22 cellular contexts compared by ENCODE assay signal in genomic region chrX:7351946-7352345, GRCh38.
DNase-seq lines count a peak whose midpoint lies in the region; ATAC-seq, FAIRE-seq and TF ChIP-seq lines count a peak whose summit lies in the region.
"Had no signal": no experiment of that assay in that cellular context is flagged by ENCODE, and none has a peak within 500 bp of the region (broad histone marks: within the 10 kb centered on the region; RNA-seq: fewer than 3 reads in every experiment).

No MANE protein-coding gene starts in this region.

- H3K4me1 Mint-ChIP-seq in GM23338 (peaks cover 7% of the 10 kb centered on the region; the same call in 2 of the 3 replicates), astrocyte (ENCODE audit: low read depth, unreplicated experiment) (no peaks in the 10 kb centered on the region)
- H3K4me1 Mint-ChIP-seq in activated CD8-positive, alpha-beta T cell treated with anti-CD3 and anti-CD28 coated beads, Interleukin-2, amount 10 ng/mL, durations not matched to agents 7 days and 5 days (ENCODE audit: low read depth), result no peaks in the 10 kb centered on the region

- POLR2A ChIA-PET in activated CD8-positive, alpha-beta T cell treated with anti-CD3 and anti-CD28 coated beads, Interleukin-2, amount 10 ng/mL, durations not matched to agents 7 days and 5 days (lab: Charles Lee), result no interaction called here

- H3K9ac ChIP-seq in astrocyte (ENCODE audit: low read length), result no peak overlapping the region

- peak; percentile 99 for FAIRE-seq in astrocyte (lab: Jason Lieb, UNC)
- FAIRE-seq: GM12892, GM18507 had no signal

- H3F3A ChIP-seq in GM23338 (replicated peaks; ENCODE audit: low read depth), result no peaks in the 10 kb centered on the region

- ATAC-seq in GM23338 (no peak), upper lobe of left lung (ENCODE audit: low FRiP score in 2 of 2) (no peak), GM21390 (IDR thresholded peaks at IDR 0.05; ENCODE audit: unreplicated experiment) (no peak), GM18502 (IDR thresholded peaks at IDR 0.05; ENCODE audit: poor library complexity, unreplicated experiment) (no peak)
- no peak for ATAC-seq in activated CD8-positive, alpha-beta T cell treated with anti-CD3 and anti-CD28 coated beads, Interleukin-2, amount 10 ng/mL, durations not matched to agents 7 days and 5 days
- ATAC-seq: SK-N-SH treated with all-trans-retinoic acid at 6 μM for 48 hours had no signal

- H3K27me3 ChIP-seq in GM23338 (ENCODE audit: insufficient read depth) (no peaks in the 10 kb centered on the region), astrocyte (ENCODE audit: insufficient read depth, low read length) (no peaks in the 10 kb centered on the region), upper lobe of left lung (no peaks in the 10 kb centered on the region)
- H3K27me3 ChIP-seq: Peyer's patch had no signal

- no peak overlapping the region for H2AFZ ChIP-seq in GM23338
- H2AFZ ChIP-seq in astrocyte (ENCODE audit: low read depth, low read length), result no peak overlapping the region

- no peaks in the 10 kb centered on the region for H3K79me2 ChIP-seq in GM23338 (replicated peaks; ENCODE audit: insufficient read depth)
- no peaks in the 10 kb centered on the region for H3K79me2 ChIP-seq in astrocyte (ENCODE audit: insufficient read depth, low read length)

- H3K9me3 Mint-ChIP-seq in GM23338 (no peaks in the 10 kb centered on the region), astrocyte (ENCODE audit: unreplicated experiment) (no peaks in the 10 kb centered on the region)
- H3K9me3 Mint-ChIP-seq in activated CD8-positive, alpha-beta T cell treated with anti-CD3 and anti-CD28 coated beads, Interleukin-2, amount 10 ng/mL, durations not matched to agents 7 days and 5 days (ENCODE audit: insufficient read depth), result no peaks in the 10 kb centered on the region
- H3K9me3 Mint-ChIP-seq: CD4-positive, alpha-beta T cell had no signal

- WGBS in upper lobe of left lung, 2 donors, result 54 to 64% methylated on average over 1 of the region's 1 CpG

- TF ChIP-seq POLR2A in upper lobe of left lung (IDR thresholded peaks at IDR 0.05), result no peak

- H3K27me3 Mint-ChIP-seq in GM23338 (ENCODE audit: insufficient read depth, low read depth, poor library complexity), result no peaks in the 10 kb centered on the region
- H3K27me3 Mint-ChIP-seq in astrocyte (ENCODE audit: low read depth, unreplicated experiment), result no peaks in the 10 kb centered on the region
- H3K27me3 Mint-ChIP-seq in activated CD8-positive, alpha-beta T cell treated with anti-CD3 and anti-CD28 coated beads, Interleukin-2, amount 10 ng/mL, durations not matched to agents 7 days and 5 days (ENCODE audit: low read depth), result no peaks in the 10 kb centered on the region
- H3K27me3 Mint-ChIP-seq: CD4-positive, alpha-beta T cell had no signal

- H3K27ac ChIP-seq in GM23338 (ENCODE audit: low read depth) (peak overlapping the region; percentile 35; the same call in 1 of the 2 replicates), astrocyte (ENCODE audit: low read depth, low read length) (no peak overlapping the region), upper lobe of left lung (no peak overlapping the region)
- H3K27ac ChIP-seq: Peyer's patch had no signal

- TF ChIP-seq CTCF in GM23338 (conservative IDR thresholded peaks at IDR 0.05; ENCODE audit: low read depth in 2 of 2), result no peak
- no peak for TF ChIP-seq CTCF in astrocyte (IDR thresholded peaks at IDR 0.05; ENCODE audit: insufficient read depth, low read depth, low read length)
- TF ChIP-seq CTCF in fibroblast of the aortic adventitia (IDR thresholded peaks at IDR 0.05; ENCODE audit: insufficient read depth, low read length), result no peak
- TF ChIP-seq CTCF in upper lobe of left lung (IDR thresholded peaks at IDR 0.05), result no peak

- H3K36me3 Mint-ChIP-seq in GM23338 (ENCODE audit: low read depth) (no peaks in the 10 kb centered on the region), astrocyte (ENCODE audit: low read depth, unreplicated experiment) (no peaks in the 10 kb centered on the region)
- no peaks in the 10 kb centered on the region for H3K36me3 Mint-ChIP-seq in activated CD8-positive, alpha-beta T cell treated with anti-CD3 and anti-CD28 coated beads, Interleukin-2, amount 10 ng/mL, durations not matched to agents 7 days and 5 days (ENCODE audit: low read depth)

- no peaks in the 10 kb centered on the region for H3K9me3 ChIP-seq in astrocyte (ENCODE audit: insufficient read depth, low read depth, low read length)
- no peaks in the 10 kb centered on the region for H3K9me3 ChIP-seq in upper lobe of left lung
- H3K9me3 ChIP-seq: HAP-1, Peyer's patch had no signal

- H3K27ac Mint-ChIP-seq in GM23338, result no peak overlapping the region
- no peak overlapping the region for H3K27ac Mint-ChIP-seq in astrocyte (ENCODE audit: unreplicated experiment)
- H3K27ac Mint-ChIP-seq in activated CD8-positive, alpha-beta T cell treated with anti-CD3 and anti-CD28 coated beads, Interleukin-2, amount 10 ng/mL, durations not matched to agents 7 days and 5 days, result no peak overlapping the region
- H3K27ac Mint-ChIP-seq: CD4-positive, alpha-beta T cell had no signal

- H3K4me1 ChIP-seq in GM23338 (ENCODE audit: insufficient read depth) (peaks cover 18% of the 10 kb centered on the region), astrocyte (ENCODE audit: insufficient read depth, low read length) (no peaks in the 10 kb centered on the region), upper lobe of left lung (no peaks in the 10 kb centered on the region)
- H3K4me1 ChIP-seq: HAP-1, Peyer's patch had no signal

- DNase-seq in GM23338 (ENCODE audit: low spot score), result no peak
- no peak for DNase-seq in astrocyte (ENCODE audit: low read depth)
- DNase-seq in fibroblast of the aortic adventitia (ENCODE audit: low read depth), result peak; percentile 10
- DNase-seq in upper lobe of left lung, result no peak
- no peak for DNase-seq in activated CD8-positive, alpha-beta T cell treated with anti-CD3 and anti-CD28 coated beads, Interleukin-2, amount 10 ng/mL, durations not matched to agents 7 days and 5 days
- DNase-seq: CD4-positive, alpha-beta T cell; COR-L47; DMS 273 treated with DMSO at 0.1 percent for 48 hours; DMS79 treated with DMSO at 0.1 percent for 48 hours; Kasumi-1; NCI-H1694 treated with DMSO at 0.1 percent for 48 hours; NCI-H2081 treated with DMSO at 0.1 percent for 48 hours; NCI-H2171 treated with DMSO at 0.1 percent for 48 hours; NCI-H524 treated with DMSO at 0.1 percent for 48 hours; NCI-H82; Peyer's patch had no signal

- H3K36me3 ChIP-seq in GM23338 (ENCODE audit: insufficient read depth) (no peaks in the 10 kb centered on the region), astrocyte (ENCODE audit: insufficient read depth, low read length) (no peaks in the 10 kb centered on the region), upper lobe of left lung (no peaks in the 10 kb centered on the region)
- H3K36me3 ChIP-seq: HAP-1, Peyer's patch had no signal

- TF ChIP-seq EP300 in upper lobe of left lung (IDR thresholded peaks at IDR 0.05), result no peak

- CTCF ChIA-PET in activated CD8-positive, alpha-beta T cell treated with anti-CD3 and anti-CD28 coated beads, Interleukin-2, amount 10 ng/mL, durations not matched to agents 7 days and 5 days (lab: Charles Lee), result no interaction called here

- no peaks in the 10 kb centered on the region for H3K9me2 ChIP-seq in GM23338 (ENCODE audit: insufficient read depth)

- H3K4me3 Mint-ChIP-seq in GM23338 (no peak overlapping the region), astrocyte (ENCODE audit: unreplicated experiment) (no peak overlapping the region)
- no peak overlapping the region for H3K4me3 Mint-ChIP-seq in activated CD8-positive, alpha-beta T cell treated with anti-CD3 and anti-CD28 coated beads, Interleukin-2, amount 10 ng/mL, durations not matched to agents 7 days and 5 days
- H3K4me3 Mint-ChIP-seq: CD4-positive, alpha-beta T cell had no signal

- H3K4me2 ChIP-seq in GM23338 (peak overlapping the region; percentile 6; the same call in 1 of the 2 replicates), astrocyte (ENCODE audit: low read length) (no peak overlapping the region)

- H3K4me3 ChIP-seq in GM23338 (no peak overlapping the region), astrocyte (ENCODE audit: insufficient read depth, low read depth, low read length) (no peak overlapping the region), fibroblast of the aortic adventitia (ENCODE audit: low read depth, low read length) (no peak overlapping the region), upper lobe of left lung (no peak overlapping the region)
- H3K4me3 ChIP-seq: HAP-1, Peyer's patch had no signal

- H4K20me1 ChIP-seq in GM23338 (replicated peaks; ENCODE audit: insufficient read depth) (no peaks in the 10 kb centered on the region), astrocyte (ENCODE audit: insufficient read depth, low read length) (no peaks in the 10 kb centered on the region)

TF ChIP-seq in GM23338, 12 proteins besides CTCF, POLR2A, EP300 and RAD21 (continues in another document):
- TF ChIP-seq, protein P1, sequence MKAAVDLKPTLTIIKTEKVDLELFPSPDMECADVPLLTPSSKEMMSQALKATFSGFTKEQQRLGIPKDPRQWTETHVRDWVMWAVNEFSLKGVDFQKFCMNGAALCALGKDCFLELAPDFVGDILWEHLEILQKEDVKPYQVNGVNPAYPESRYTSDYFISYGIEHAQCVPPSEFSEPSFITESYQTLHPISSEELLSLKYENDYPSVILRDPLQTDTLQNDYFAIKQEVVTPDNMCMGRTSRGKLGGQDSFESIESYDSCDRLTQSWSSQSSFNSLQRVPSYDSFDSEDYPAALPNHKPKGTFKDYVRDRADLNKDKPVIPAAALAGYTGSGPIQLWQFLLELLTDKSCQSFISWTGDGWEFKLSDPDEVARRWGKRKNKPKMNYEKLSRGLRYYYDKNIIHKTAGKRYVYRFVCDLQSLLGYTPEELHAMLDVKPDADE (IDR thresholded peaks at IDR 0.05), result no peak
- TF ChIP-seq CREB1 (CRISPR knock-in tag; IDR thresholded peaks at IDR 0.05; ENCODE audit: low read depth), result no peak
- no peak for TF ChIP-seq ZNF114 (CRISPR knock-in tag; IDR thresholded peaks at IDR 0.05)
- no peak for TF ChIP-seq JUNB (IDR thresholded peaks at IDR 0.05; ENCODE audit: unreplicated experiment)
